29 cellular contexts compared by ENCODE assay signal in the genomic region with DNA sequence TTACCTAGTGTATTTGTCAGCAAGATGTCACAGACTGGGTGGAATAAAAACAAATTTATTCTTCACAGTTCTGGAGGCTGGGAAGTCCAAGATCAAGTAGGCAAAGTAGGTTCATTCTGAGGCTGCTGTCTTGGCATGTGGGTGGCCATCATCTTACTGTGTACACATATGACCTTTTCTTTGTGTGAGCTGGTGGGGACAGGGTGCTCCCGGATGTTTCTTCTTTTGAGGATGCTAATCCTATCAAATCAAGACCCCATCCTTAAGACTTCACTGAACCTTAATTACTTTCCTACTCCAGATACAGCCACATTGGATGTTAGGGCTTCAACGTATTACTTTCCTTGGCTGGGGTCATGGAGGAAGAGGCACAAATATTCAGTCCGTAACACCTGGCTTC.
"Had no signal": no experiment of that assay in that cellular context is flagged by ENCODE, and none has a peak within 500 bp of the region (broad histone marks: within the 10 kb centered on the region; RNA-seq: fewer than 3 reads in every experiment).

No MANE protein-coding gene starts in this region.

- H3K27me3 Mint-ChIP-seq: naive thymus-derived CD8-positive, alpha-beta T cell; natural killer cell treated with Interleukin-12 subunit alpha and Interleukin-12 subunit beta and Interleukin-15 and Interleukin-18, amount 100 ng/mL, for 72 hours; progenitor cell of endocrine pancreas; stimulated activated naive B cell treated with anti-CD40 and anti-IgM and Interleukin-4, amounts not matched to agents 10 μg/mL and 1 μg/mL and 100 μg/mL, for 72 hours; stimulated activated naive CD8-positive, alpha-beta T cell treated with anti-CD3 and anti-CD28 coated beads, Interleukin-15, Interleukin-2, amounts not matched to agents 100 ng/mL and 50 ng/mL, for 24 hours had no signal

- H3K4me1 ChIP-seq: parathyroid adenoma, psoas muscle, right lobe of liver, sigmoid colon, stomach, thyroid gland, tibial nerve, upper lobe of left lung, vagina had no signal

- H3K27ac ChIP-seq: ovary, parathyroid adenoma, psoas muscle, right lobe of liver, sigmoid colon, stomach, thoracic aorta, thyroid gland, tibial nerve, upper lobe of left lung, vagina had no signal

- H3K9ac ChIP-seq: parathyroid adenoma had no signal

- H3K9me3 Mint-ChIP-seq: nephron progenitor cell had no signal

- H2AFZ ChIP-seq: parathyroid adenoma had no signal

- H3K36me3 ChIP-seq: ovary, right lobe of liver, sigmoid colon, stomach, thoracic aorta, thyroid gland, tibial nerve, upper lobe of left lung, vagina had no signal

- H3K27me3 ChIP-seq: ovary, right lobe of liver, sigmoid colon, stomach, thyroid gland, tibial nerve, upper lobe of left lung, vagina had no signal

- H3K79me2 ChIP-seq: parathyroid adenoma had no signal

- H3K4me3 ChIP-seq: ovary, psoas muscle, right lobe of liver, sigmoid colon, stomach, thoracic aorta, thyroid gland, tibial nerve, upper lobe of left lung, vagina had no signal

- H3K4me1 Mint-ChIP-seq: naive thymus-derived CD8-positive, alpha-beta T cell; nephron progenitor cell; neural crest cell; stimulated activated effector memory CD8-positive, alpha-beta T cell treated with anti-CD3 and anti-CD28 coated beads, Interleukin-12 subunit alpha, Interleukin-12 subunit beta, amount 100 ng/mL, for 72 hours; stimulated activated naive B cell treated with anti-CD40 and anti-IgM and Interleukin-4, amounts not matched to agents 10 μg/mL and 1 μg/mL and 100 μg/mL, for 72 hours had no signal

- H3K9me3 ChIP-seq: ovary, psoas muscle, right lobe of liver, thoracic aorta, thyroid gland, upper lobe of left lung, vagina had no signal

- ATAC-seq: naive thymus-derived CD8-positive, alpha-beta T cell; natural killer cell treated with Interleukin-12 subunit alpha and Interleukin-12 subunit beta and Interleukin-15 and Interleukin-18, amount 100 ng/mL, for 72 hours; psoas muscle; right cardiac atrium; right lobe of liver; stimulated activated effector memory CD8-positive, alpha-beta T cell treated with anti-CD3 and anti-CD28 coated beads, Interleukin-12 subunit alpha, Interleukin-12 subunit beta, amount 100 ng/mL, for 72 hours; stimulated activated naive B cell treated with anti-CD40 and anti-IgM and Interleukin-4, amounts not matched to agents 10 μg/mL and 1 μg/mL and 100 μg/mL, for 72 hours had no signal

- H3K4me3 Mint-ChIP-seq: naive thymus-derived CD8-positive, alpha-beta T cell; natural killer cell treated with Interleukin-12 subunit alpha and Interleukin-12 subunit beta and Interleukin-15 and Interleukin-18, amount 100 ng/mL, for 72 hours; nephron progenitor cell; neural crest cell; stimulated activated effector memory CD8-positive, alpha-beta T cell treated with anti-CD3 and anti-CD28 coated beads, Interleukin-12 subunit alpha, Interleukin-12 subunit beta, amount 100 ng/mL, for 72 hours; stimulated activated naive B cell treated with anti-CD40 and anti-IgM and Interleukin-4, amounts not matched to agents 10 μg/mL and 1 μg/mL and 100 μg/mL, for 72 hours; stimulated activated naive CD8-positive, alpha-beta T cell treated with anti-CD3 and anti-CD28 coated beads, Interleukin-15, Interleukin-2, amounts not matched to agents 100 ng/mL and 50 ng/mL, for 24 hours had no signal

- H3K36me3 Mint-ChIP-seq: naive thymus-derived CD8-positive, alpha-beta T cell; stimulated activated effector memory CD8-positive, alpha-beta T cell treated with anti-CD3 and anti-CD28 coated beads, Interleukin-12 subunit alpha, Interleukin-12 subunit beta, amount 100 ng/mL, for 72 hours; stimulated activated naive B cell treated with anti-CD40 and anti-IgM and Interleukin-4, amounts not matched to agents 10 μg/mL and 1 μg/mL and 100 μg/mL, for 72 hours had no signal

- DNase-seq: naive thymus-derived CD8-positive, alpha-beta T cell; nephron progenitor cell; occipital lobe; ovary; posterior cingulate gyrus; psoas muscle; right cardiac atrium; right lobe of liver; sigmoid colon; small intestine; stimulated activated CD4-positive, alpha-beta T cell treated with anti-CD3 and anti-CD28 coated beads, Interleukin-15, amount 100 ng/mL, for 24 hours; stimulated activated CD4-positive, alpha-beta T cell treated with anti-CD3 and anti-CD28 coated beads, Interleukin-2, amount 100 ng/mL, for 24 hours; stimulated activated CD4-positive, alpha-beta T cell treated with anti-CD3 and anti-CD28 coated beads, Interleukin-2, amount 100 ng/mL, for 48 hours; stimulated activated CD4-positive, alpha-beta T cell treated with anti-CD3 and anti-CD28 coated beads, Interleukin-4, amount 100 ng/mL, for 24 hours; stimulated activated naive B cell treated with anti-CD40 and anti-IgM and Interleukin-4, amounts not matched to agents 10 μg/mL and 1 μg/mL and 100 μg/mL, for 72 hours; stimulated activated naive CD4-positive, alpha-beta T cell treated with Interleukin-2 at 50 U/mL for 16 hours; stomach; thyroid gland; trophoblast cell; upper lobe of left lung had no signal

- H3K27ac Mint-ChIP-seq: naive thymus-derived CD8-positive, alpha-beta T cell; natural killer cell treated with Interleukin-12 subunit alpha and Interleukin-12 subunit beta and Interleukin-15 and Interleukin-18, amount 100 ng/mL, for 72 hours; nephron progenitor cell; progenitor cell of endocrine pancreas; stimulated activated effector memory CD8-positive, alpha-beta T cell treated with anti-CD3 and anti-CD28 coated beads, Interleukin-12 subunit alpha, Interleukin-12 subunit beta, amount 100 ng/mL, for 72 hours; stimulated activated naive B cell treated with anti-CD40 and anti-IgM and Interleukin-4, amounts not matched to agents 10 μg/mL and 1 μg/mL and 100 μg/mL, for 72 hours; stimulated activated naive CD8-positive, alpha-beta T cell treated with anti-CD3 and anti-CD28 coated beads, Interleukin-15, Interleukin-2, amounts not matched to agents 100 ng/mL and 50 ng/mL, for 24 hours had no signal
